In the genomic region with DNA sequence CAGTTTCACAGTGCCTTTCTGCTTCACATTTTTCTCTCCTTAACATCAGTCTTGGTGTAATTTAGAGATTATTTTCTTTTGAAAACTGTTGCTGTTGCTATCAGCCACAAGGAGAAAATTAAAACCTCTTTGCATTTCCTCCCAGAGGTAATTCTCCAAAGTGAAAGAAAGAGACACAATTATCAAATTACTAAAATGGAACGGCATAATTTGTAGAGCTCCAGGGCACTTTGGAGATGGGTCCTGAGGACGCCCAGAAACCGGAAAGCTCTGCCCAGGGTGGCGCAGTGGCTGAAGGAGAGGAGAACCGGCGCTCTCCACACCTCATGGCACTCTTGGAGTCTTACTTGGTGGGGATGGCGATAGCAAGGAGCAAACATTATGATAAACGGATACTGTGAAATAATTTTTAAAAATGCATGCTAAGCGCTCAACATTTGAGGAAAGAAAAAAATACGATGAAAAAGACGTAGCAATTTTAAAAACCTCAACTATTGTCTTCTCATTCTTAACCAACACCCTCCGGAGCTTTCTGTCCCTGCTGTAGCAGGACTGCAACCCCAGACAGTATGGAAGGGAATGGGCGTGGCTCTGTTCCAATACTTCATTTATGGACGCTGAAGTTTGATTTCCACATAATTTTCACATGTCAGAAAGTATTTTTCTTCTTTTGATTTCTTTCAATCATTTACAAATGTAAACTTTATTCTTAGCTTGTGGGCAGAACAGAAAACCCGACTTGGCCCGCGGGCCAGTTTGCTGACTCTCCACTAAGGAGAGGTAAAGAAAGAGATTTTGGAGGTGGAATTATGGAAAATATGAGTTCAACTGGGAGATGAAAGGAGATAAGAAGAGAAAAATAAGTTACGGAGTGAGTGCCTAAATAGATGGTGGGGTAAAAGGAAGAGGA, we compare ENCODE assay signal across 8 cellular contexts. TPM values are rescaled to one million over a fixed set of nuclear protein-coding genes. Genes with fewer than 3 reads are reported as not detected.
DNase-seq lines count a peak whose midpoint lies in the region; ATAC-seq and TF ChIP-seq lines count a peak whose summit lies in the region.

No MANE protein-coding gene starts in this region.

- peak overlapping the region; percentile 95 to 99 (median 98) for H3K27ac Mint-ChIP-seq in CD4-positive, CD25-positive, alpha-beta regulatory T cell
- H3K27ac Mint-ChIP-seq in activated CD4-positive, alpha-beta memory T cell treated with anti-CD3 and anti-CD28 coated beads for 36 hours, result peak overlapping the region; percentile 100

- CTCF ChIA-PET in activated CD4-positive, alpha-beta memory T cell treated with anti-CD3 and anti-CD28 coated beads for 36 hours (lab: Charles Lee), result interaction anchor here (1.0 to 6.4 kb wide), 13 partner anchors 11 to 424 kb away, joined by 3 to 78 read pairs (median 7); a partner anchor contains a TSS

- H3K4me1 ChIP-seq in CD4-positive, CD25-positive, alpha-beta regulatory T cell (ENCODE audit: control insufficient read depth, insufficient read depth, low read length, poor library complexity, severe bottlenecking), result peaks cover 38% of the 10 kb centered on the region
- H3K4me1 ChIP-seq in gastroesophageal sphincter, result peaks cover 0 to 43% (median 8%) of the 10 kb centered on the region in 3 donors

- no peaks in the 10 kb centered on the region for H3K9me3 ChIP-seq in CD4-positive, CD25-positive, alpha-beta regulatory T cell (ENCODE audit: control insufficient read depth in 2 of 2, low read length in 2 of 2)
- H3K9me3 ChIP-seq in gastroesophageal sphincter, result no peaks in the 10 kb centered on the region

- no peak for ATAC-seq in CD4-positive, CD25-positive, alpha-beta regulatory T cell (ENCODE audit: low read depth in 2 of 2)
- no peak for ATAC-seq in gastroesophageal sphincter
- ATAC-seq in GM18868 (IDR thresholded peaks at IDR 0.05; ENCODE audit: unreplicated experiment), result no peak
- no peak for ATAC-seq in HG02970 (IDR thresholded peaks at IDR 0.05; ENCODE audit: low FRiP score, unreplicated experiment)

- H3K36me3 Mint-ChIP-seq in CD4-positive, CD25-positive, alpha-beta regulatory T cell, result peaks cover 22% of the 10 kb centered on the region
- peaks cover 49% of the 10 kb centered on the region for H3K36me3 Mint-ChIP-seq in activated CD4-positive, alpha-beta memory T cell treated with anti-CD3 and anti-CD28 coated beads for 36 hours

- DNase-seq in CD4-positive, CD25-positive, alpha-beta regulatory T cell, result peak in 2 of 3 donors; percentile 6 to 45
- DNase-seq in KBM-7 (peak; percentile 68), retina (peak; percentile 14), NCI-H2196 (lab: John Stamatoyannopoulos, UW; ENCODE audit: unreplicated experiment) (no peak)
- DNase-seq in activated CD4-positive, alpha-beta memory T cell treated with anti-CD3 and anti-CD28 coated beads for 36 hours, result peak; percentile 24

- H3K27ac ChIP-seq in CD4-positive, CD25-positive, alpha-beta regulatory T cell (ENCODE audit: insufficient read depth, low read length, poor library complexity, severe bottlenecking), result peak overlapping the region; percentile 83
- peak overlapping the region; percentile 45 to 89 (median 86) for H3K27ac ChIP-seq in gastroesophageal sphincter

- H3K4me3 Mint-ChIP-seq in CD4-positive, CD25-positive, alpha-beta regulatory T cell, result peak overlapping the region; percentile 91 to 100 (median 97)
- H3K4me3 Mint-ChIP-seq in activated CD4-positive, alpha-beta memory T cell treated with anti-CD3 and anti-CD28 coated beads for 36 hours, result peak overlapping the region; percentile 83

- H3K27me3 ChIP-seq in CD4-positive, CD25-positive, alpha-beta regulatory T cell (ENCODE audit: control insufficient read depth, insufficient read depth, low read length), result peaks cover 4% of the 10 kb centered on the region
- H3K27me3 ChIP-seq in gastroesophageal sphincter, result no peaks in the 10 kb centered on the region

- no peaks in the 10 kb centered on the region for H3K9me3 Mint-ChIP-seq in CD4-positive, CD25-positive, alpha-beta regulatory T cell
- H3K9me3 Mint-ChIP-seq in activated CD4-positive, alpha-beta memory T cell treated with anti-CD3 and anti-CD28 coated beads for 36 hours, result no peaks in the 10 kb centered on the region

- no peak for TF ChIP-seq EP300 in gastroesophageal sphincter (IDR thresholded peaks at IDR 0.05)

- 19 to 28% methylated on average over 11 to 18 of the region's 18 CpGs for WGBS in gastroesophageal sphincter (ENCODE audit: low coverage in 1 of 2), 2 donors

- POLR2A ChIA-PET in activated CD4-positive, alpha-beta memory T cell treated with anti-CD3 and anti-CD28 coated beads for 36 hours (lab: Charles Lee), result interaction anchor here (0.6 to 5.1 kb wide), 7 partner anchors 9 to 94 kb away, joined by 3 to 62 read pairs (median 4); no protein-coding TSS in a partner anchor

- peaks cover 31% of the 10 kb centered on the region for H3K36me3 ChIP-seq in CD4-positive, CD25-positive, alpha-beta regulatory T cell (ENCODE audit: control insufficient read depth, insufficient read depth, low read length)
- H3K36me3 ChIP-seq in gastroesophageal sphincter, result peaks cover 0 to 33% of the 10 kb centered on the region in 2 donors

- peaks cover 14 to 51% (median 27%) of the 10 kb centered on the region in 4 donors for H3K4me1 Mint-ChIP-seq in CD4-positive, CD25-positive, alpha-beta regulatory T cell
- H3K4me1 Mint-ChIP-seq in activated CD4-positive, alpha-beta memory T cell treated with anti-CD3 and anti-CD28 coated beads for 36 hours (ENCODE audit: low read depth), result peaks cover 38% of the 10 kb centered on the region

- intact Hi-C loops in activated CD4-positive, alpha-beta memory T cell treated with anti-CD3 and anti-CD28 coated beads for 36 hours (cut with micrococcal nuclease), result loop anchor here (1.0 to 10.0 kb wide), 6 partner anchors 13 to 1509 kb away; a partner anchor contains a TSS

- TF ChIP-seq POLR2A in gastroesophageal sphincter (IDR thresholded peaks at IDR 0.05), result no peak

- H3K4me3 ChIP-seq in CD4-positive, CD25-positive, alpha-beta regulatory T cell (ENCODE audit: low read depth, low read length), result peak overlapping the region; percentile 98
- peak overlapping the region; percentile 43 to 70 for H3K4me3 ChIP-seq in gastroesophageal sphincter

- peaks cover 9% of the 10 kb centered on the region for H3K27me3 Mint-ChIP-seq in CD4-positive, CD25-positive, alpha-beta regulatory T cell
- no peaks in the 10 kb centered on the region for H3K27me3 Mint-ChIP-seq in activated CD4-positive, alpha-beta memory T cell treated with anti-CD3 and anti-CD28 coated beads for 36 hours

- TF ChIP-seq CTCF in gastroesophageal sphincter (IDR thresholded peaks at IDR 0.05), result peak in 1 of 4 experiments; percentile 17

- in situ Hi-C loops in KBM-7 (cut with MboI; ENCODE audit: low pct_unique_long_range_greater_than_20kb, low sequenced_read_pairs), result no loop called here

RNA-seq across cellular contexts. Expression of a gene that starts 1.1 kb away (rescaled TPM):
- total RNA-seq in CD4-positive, CD25-positive, alpha-beta regulatory T cell, result 80.2 TPM
- 100 to 1,000 TPM; 397 to 676 (median 547) TPM for polyA plus RNA-seq in CD4-positive, CD25-positive, alpha-beta regulatory T cell
- 100 to 1,000 TPM; 460 to 477 TPM for total RNA-seq in activated CD4-positive, alpha-beta memory T cell treated with anti-CD3 and anti-CD28 coated beads for 36 hours
- total RNA-seq in gastroesophageal sphincter, result 100 to 1,000 TPM in 3 of 4 donors, 10 to 100 TPM in 1; 41.9 to 183 (median 125) TPM

RNA-seq across cellular contexts. Expression of a gene that starts 42.0 kb away (rescaled TPM):
- total RNA-seq in CD4-positive, CD25-positive, alpha-beta regulatory T cell, result 405 TPM
- polyA plus RNA-seq in CD4-positive, CD25-positive, alpha-beta regulatory T cell, result 1,000 to 10,000 TPM; 1,242 to 1,844 (median 1,500) TPM
- total RNA-seq in activated CD4-positive, alpha-beta memory T cell treated with anti-CD3 and anti-CD28 coated beads for 36 hours, result 100 to 1,000 TPM; 257 to 270 TPM
- total RNA-seq in gastroesophageal sphincter, result 100 to 1,000 TPM in 2 of 4 donors, 10 to 100 TPM in 2; 57.6 to 155 (median 106) TPM

RNA-seq across cellular contexts. Expression of a gene that starts 53.2 kb away (rescaled TPM):
- not detected for total RNA-seq in CD4-positive, CD25-positive, alpha-beta regulatory T cell
- polyA plus RNA-seq in CD4-positive, CD25-positive, alpha-beta regulatory T cell, result not detected
- not detected for total RNA-seq in activated CD4-positive, alpha-beta memory T cell treated with anti-CD3 and anti-CD28 coated beads for 36 hours
- not detected for total RNA-seq in gastroesophageal sphincter
